Comparison of ENCODE assay signal across 28 cellular contexts in genomic region chr3:79063629-79064028, GRCh38.
"Had no signal": no experiment of that assay in that cellular context is flagged by ENCODE, and none has a peak within 500 bp of the region (broad histone marks: within the 10 kb centered on the region; RNA-seq: fewer than 3 reads in every experiment).

No MANE protein-coding gene starts in this region.

- H3K4me3 ChIP-seq: adrenal gland, body of pancreas, esophagus muscularis mucosa, gastrocnemius medialis, heart right ventricle, hepatocyte had no signal

- DNase-seq: activated CD4-positive, alpha-beta memory T cell treated with anti-CD3 and anti-CD28 coated beads, Interleukin-2, amount 10 ng/mL, durations not matched to agents 7 days and 5 days; activated CD4-positive, alpha-beta T cell treated with anti-CD3 and anti-CD28 coated beads for 36 hours; activated CD4-positive, alpha-beta T cell treated with anti-CD3 and anti-CD28 coated beads, Interleukin-2, amount 10 ng/mL, durations not matched to agents 7 days and 5 days; activated CD4-positive, alpha-beta T cell treated with anti-CD3 and anti-CD28 coated beads, Interleukin-2, amount 50 U/mL, for 4 hours; activated CD4-positive, CD25-positive, alpha-beta regulatory T cell; activated CD4-positive, CD25-positive, alpha-beta regulatory T cell treated with anti-CD3 and anti-CD28 coated beads, Interleukin-2, amount 50 U/mL, for 72 hours; activated CD8-positive, alpha-beta memory T cell treated with anti-CD3 and anti-CD28 coated beads, Interleukin-2, amount 50 U/mL, for 48 hours; activated gamma-delta T cell; activated naive CD4-positive, alpha-beta T cell treated with anti-CD3 and anti-CD28 coated beads, Interleukin-2, amount 50 U/mL, for 16 hours; activated naive CD4-positive, alpha-beta T cell treated with Interleukin-2 at 50 U/mL for 16 hours; activated T-cell treated with anti-CD3 and anti-CD28 coated beads for 4 hours; activated T-cell treated with anti-CD3 and anti-CD28 coated beads, Interleukin-2, amount 50 U/mL, for 24 hours; activated T-cell treated with anti-CD3 and anti-CD28 coated beads, Interleukin-2, amount 50 U/mL, for 72 hours; adrenal gland; amygdala; aorta; body of pancreas; caudate nucleus; cortex of kidney; dermis blood vessel endothelial cell; effector CD4-positive, alpha-beta T cell; effector memory CD8-positive, alpha-beta T cell; erythroblast; gastrocnemius medialis; heart right ventricle; T-helper 2 cell had no signal

- ATAC-seq: activated CD4-positive, alpha-beta T cell treated with anti-CD3 and anti-CD28 coated beads for 36 hours; activated T-cell treated with anti-CD3 and anti-CD28 coated beads, Interleukin-2, amount 50 U/mL, for 72 hours; body of pancreas; effector memory CD8-positive, alpha-beta T cell; gastrocnemius medialis; heart right ventricle had no signal
